29 cellular contexts compared by ENCODE assay signal in the genomic region with DNA sequence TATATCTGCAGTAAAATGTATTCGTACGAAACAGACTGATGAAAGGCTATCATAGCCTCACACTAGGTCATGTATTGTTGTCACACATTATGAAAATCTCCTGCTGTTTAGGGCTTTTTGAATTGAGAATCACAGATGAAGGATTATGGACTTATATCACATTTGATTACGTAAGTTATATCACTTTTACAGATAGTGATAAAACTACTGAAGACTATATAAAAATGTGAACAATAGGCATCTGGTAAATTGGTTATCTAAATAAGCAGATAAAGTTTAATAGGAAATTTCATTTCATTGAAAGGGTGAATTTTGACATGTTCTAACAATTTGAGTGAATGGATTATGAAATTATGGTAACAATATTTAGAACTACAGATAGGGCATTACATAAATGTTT. TPM values are rescaled to one million over a fixed set of nuclear protein-coding genes. Genes with fewer than 3 reads are reported as not detected.
DNase-seq lines count a peak whose midpoint lies in the region; ATAC-seq and TF ChIP-seq lines count a peak whose summit lies in the region.
"Had no signal": no experiment of that assay in that cellular context is flagged by ENCODE, and none has a peak within 500 bp of the region (broad histone marks: within the 10 kb centered on the region; RNA-seq: fewer than 3 reads in every experiment).

No MANE protein-coding gene starts in this region.

- peaks cover 74% of the 10 kb centered on the region for H3K4me1 Mint-ChIP-seq in neural progenitor cell
- H3K4me1 Mint-ChIP-seq in activated T-helper 2 cell treated with anti-CD3 and anti-CD28 coated beads, Interferon-gamma antibody, Interleukin-2, Interleukin-4, amounts not matched to agents 10 μg/mL and 5 μg/mL and 100 μg/mL, durations not matched to agents 14 hours and 24 hours and 36 hours (ENCODE audit: low read depth) = no peaks in the 10 kb centered on the region
- H3K4me1 Mint-ChIP-seq: activated CD8-positive, alpha-beta memory T cell treated with anti-CD3 and anti-CD28 coated beads, Interleukin-2, amount 10 ng/mL, durations not matched to agents 7 days and 5 days had no signal

- peaks cover 75% of the 10 kb centered on the region for H3K79me2 ChIP-seq in neural progenitor cell (ENCODE audit: low read depth)

- WGBS in heart left ventricle, 4 donors = 47 to 66% (median 54%) methylated on average over 3 of the region's 3 CpGs
- 36% methylated on average over 3 of the region's 3 CpGs for WGBS in right cardiac atrium

- no peak for DNase-seq in heart left ventricle
- no peak for DNase-seq in right cardiac atrium
- no peak for DNase-seq in adipocyte (ENCODE audit: low read depth)
- DNase-seq in neural progenitor cell (ENCODE audit: low spot score) = no peak
- DNase-seq in coronary artery (ENCODE audit: low spot score) = no peak
- no peak for DNase-seq in activated CD4-positive, alpha-beta T cell treated with anti-CD3 and anti-CD28 coated beads for 4 hours
- no peak for DNase-seq in activated T-helper 2 cell treated with anti-CD3 and anti-CD28 coated beads, Interferon-gamma antibody, Interleukin-2, Interleukin-4, amounts not matched to agents 10 μg/mL and 5 μg/mL and 100 μg/mL, durations not matched to agents 14 hours and 24 hours and 36 hours (ENCODE audit: low spot score)
- DNase-seq: 8988T; activated CD4-positive, alpha-beta T cell treated with anti-CD3 and anti-CD28 coated beads, Interleukin-2, amount 50 U/mL, for 1 hour; activated CD8-positive, alpha-beta memory T cell treated with anti-CD3 and anti-CD28 coated beads, Interleukin-2, amount 10 ng/mL, durations not matched to agents 7 days and 5 days; activated naive CD4-positive, alpha-beta T cell; activated T-cell treated with anti-CD3 and anti-CD28 coated beads, Interleukin-2, amount 50 U/mL, for 48 hours; body of pancreas; islet precursor cell; left ventricle myocardium superior; naive thymus-derived CD4-positive, alpha-beta T cell; NCI-H1417 treated with DMSO at 0.1 percent for 48 hours; NCI-H2081 treated with DMSO at 0.1 percent for 48 hours; NCI-H345; NCI-H748 treated with DMSO at 0.1 percent for 48 hours; occipital lobe; spleen; stimulated activated CD4-positive, alpha-beta T cell treated with anti-CD3 and anti-CD28 coated beads, Interleukin-2, amount 100 ng/mL, for 48 hours; uterus had no signal

- H3K9me3 Mint-ChIP-seq in neural progenitor cell = no peaks in the 10 kb centered on the region
- no peaks in the 10 kb centered on the region for H3K9me3 Mint-ChIP-seq in activated T-helper 2 cell treated with anti-CD3 and anti-CD28 coated beads, Interferon-gamma antibody, Interleukin-2, Interleukin-4, amounts not matched to agents 10 μg/mL and 5 μg/mL and 100 μg/mL, durations not matched to agents 14 hours and 24 hours and 36 hours
- H3K9me3 Mint-ChIP-seq: mesothelial cell of epicardium, WTC11 had no signal

- H3K27ac ChIP-seq in heart left ventricle (peak overlapping the region in 7 of 12 donors; percentile 3 to 28 (median 9)), right cardiac atrium (ENCODE audit: low read length) (no peak overlapping the region), neural progenitor cell (no peak overlapping the region), coronary artery (no peak overlapping the region)
- H3K27ac ChIP-seq: body of pancreas, spleen had no signal

- H3K9ac ChIP-seq in adipocyte (ENCODE audit: low read length) (peak overlapping the region; percentile 39), neural progenitor cell (no peak overlapping the region)

- no peaks in the 10 kb centered on the region for H4K20me1 ChIP-seq in neural progenitor cell (ENCODE audit: low read depth)

- no peak overlapping the region for H2AFZ ChIP-seq in neural progenitor cell (replicated peaks)

- no peak for TF ChIP-seq POLR2A in heart left ventricle (IDR thresholded peaks at IDR 0.05)

- H3K4me3 ChIP-seq in heart left ventricle (no peak overlapping the region), right cardiac atrium (ENCODE audit: low read length) (no peak overlapping the region), adipocyte (ENCODE audit: low read length) (peak overlapping the region; percentile 3), neural progenitor cell (no peak overlapping the region), coronary artery (no peak overlapping the region)
- H3K4me3 ChIP-seq: body of pancreas, HAP-1, spleen, uterus had no signal

- H3K4me1 ChIP-seq in heart left ventricle (peaks cover 11 to 100% (median 84%) of the 10 kb centered on the region in 12 donors), right cardiac atrium (ENCODE audit: control insufficient read depth, insufficient read depth, low read length) (peaks cover 9% of the 10 kb centered on the region), adipocyte (ENCODE audit: control insufficient read depth, insufficient read depth, low read length) (peaks cover 94% of the 10 kb centered on the region), neural progenitor cell (peaks cover 27% of the 10 kb centered on the region)

- H3K4me2 ChIP-seq in neural progenitor cell = no peak overlapping the region

- H3K27me3 Mint-ChIP-seq in neural progenitor cell (ENCODE audit: insufficient read depth, low read depth) = peaks cover 2% of the 10 kb centered on the region
- H3K27me3 Mint-ChIP-seq in activated T-helper 2 cell treated with anti-CD3 and anti-CD28 coated beads, Interferon-gamma antibody, Interleukin-2, Interleukin-4, amounts not matched to agents 10 μg/mL and 5 μg/mL and 100 μg/mL, durations not matched to agents 14 hours and 24 hours and 36 hours (ENCODE audit: low read depth) = peaks cover 54% of the 10 kb centered on the region
- H3K27me3 Mint-ChIP-seq: B cell had no signal

- TF ChIP-seq CTCF in heart left ventricle (IDR thresholded peaks at IDR 0.05) = no peak
- TF ChIP-seq CTCF in neural progenitor cell (IDR thresholded peaks at IDR 0.05) = no peak
- no peak for TF ChIP-seq CTCF in coronary artery (IDR thresholded peaks at IDR 0.05)

- intact Hi-C loops in heart left ventricle (cut with DNase I) (loop anchor here in 2 of 10 donors (5.0 to 10.0 kb wide), 2 partner anchors 59 to 1422 kb away; no protein-coding TSS in a partner anchor), right cardiac atrium (cut with DNase I) (loop anchor here in 1 of 4 donors (10.0 kb wide), 1 partner anchor 52 kb away; no protein-coding TSS in a partner anchor)
- intact Hi-C loops in activated T-helper 2 cell treated with anti-CD3 and anti-CD28 coated beads, Interferon-gamma antibody, Interleukin-2, Interleukin-4, amounts not matched to agents 10 μg/mL and 5 μg/mL and 100 μg/mL, durations not matched to agents 14 hours and 24 hours and 36 hours (cut with micrococcal nuclease) = no loop called here

- peak overlapping the region; percentile 52 for H3K27ac Mint-ChIP-seq in neural progenitor cell
- H3K27ac Mint-ChIP-seq in activated T-helper 2 cell treated with anti-CD3 and anti-CD28 coated beads, Interferon-gamma antibody, Interleukin-2, Interleukin-4, amounts not matched to agents 10 μg/mL and 5 μg/mL and 100 μg/mL, durations not matched to agents 14 hours and 24 hours and 36 hours = no peak overlapping the region
- H3K27ac Mint-ChIP-seq: activated CD8-positive, alpha-beta memory T cell treated with anti-CD3 and anti-CD28 coated beads, Interleukin-2, amount 10 ng/mL, durations not matched to agents 7 days and 5 days; mesothelial cell of epicardium; naive thymus-derived CD4-positive, alpha-beta T cell had no signal

- ATAC-seq in heart left ventricle (no peak), right cardiac atrium (no peak), GM21423 (IDR thresholded peaks at IDR 0.05; ENCODE audit: unreplicated experiment) (no peak)
- ATAC-seq: activated CD8-positive, alpha-beta memory T cell treated with anti-CD3 and anti-CD28 coated beads, Interleukin-2, amount 10 ng/mL, durations not matched to agents 7 days and 5 days; body of pancreas; naive thymus-derived CD4-positive, alpha-beta T cell; WTC11 had no signal

- H3K4me3 Mint-ChIP-seq in neural progenitor cell = no peak overlapping the region
- H3K4me3 Mint-ChIP-seq in activated T-helper 2 cell treated with anti-CD3 and anti-CD28 coated beads, Interferon-gamma antibody, Interleukin-2, Interleukin-4, amounts not matched to agents 10 μg/mL and 5 μg/mL and 100 μg/mL, durations not matched to agents 14 hours and 24 hours and 36 hours (ENCODE audit: low read depth) = no peak overlapping the region
- H3K4me3 Mint-ChIP-seq: activated CD8-positive, alpha-beta memory T cell treated with anti-CD3 and anti-CD28 coated beads, Interleukin-2, amount 10 ng/mL, durations not matched to agents 7 days and 5 days; B cell; mesothelial cell of epicardium; naive thymus-derived CD4-positive, alpha-beta T cell; WTC11 had no signal

- no peaks in the 10 kb centered on the region for H3K36me3 ChIP-seq in heart left ventricle
- H3K36me3 ChIP-seq in adipocyte (ENCODE audit: control insufficient read depth, insufficient read depth, low read length, severe bottlenecking) = peaks cover 1% of the 10 kb centered on the region
- no peaks in the 10 kb centered on the region for H3K36me3 ChIP-seq in neural progenitor cell
- H3K36me3 ChIP-seq: HAP-1, spleen, uterus had no signal

- H3K27me3 ChIP-seq in heart left ventricle = no peaks in the 10 kb centered on the region
- no peaks in the 10 kb centered on the region for H3K27me3 ChIP-seq in right cardiac atrium (ENCODE audit: control insufficient read depth, insufficient read depth)
- no peaks in the 10 kb centered on the region for H3K27me3 ChIP-seq in adipocyte (replicated peaks; ENCODE audit: control insufficient read depth, insufficient read depth, low read length)
- H3K27me3 ChIP-seq in neural progenitor cell = no peaks in the 10 kb centered on the region
- H3K27me3 ChIP-seq: body of pancreas, uterus had no signal

- H3K9me3 ChIP-seq in heart left ventricle (no peaks in the 10 kb centered on the region), right cardiac atrium (ENCODE audit: control insufficient read depth, low read length) (no peaks in the 10 kb centered on the region), adipocyte (ENCODE audit: control insufficient read depth, low read length) (no peaks in the 10 kb centered on the region), neural progenitor cell (ENCODE audit: low read depth) (no peaks in the 10 kb centered on the region)
- H3K9me3 ChIP-seq: body of pancreas, HAP-1, spleen, uterus had no signal

- H3F3A ChIP-seq in neural progenitor cell (ENCODE audit: low read depth) = no peaks in the 10 kb centered on the region

- H3K36me3 Mint-ChIP-seq in neural progenitor cell = peaks cover 4% of the 10 kb centered on the region
- no peaks in the 10 kb centered on the region for H3K36me3 Mint-ChIP-seq in activated T-helper 2 cell treated with anti-CD3 and anti-CD28 coated beads, Interferon-gamma antibody, Interleukin-2, Interleukin-4, amounts not matched to agents 10 μg/mL and 5 μg/mL and 100 μg/mL, durations not matched to agents 14 hours and 24 hours and 36 hours (ENCODE audit: low read depth)
- H3K36me3 Mint-ChIP-seq: activated CD8-positive, alpha-beta memory T cell treated with anti-CD3 and anti-CD28 coated beads, Interleukin-2, amount 10 ng/mL, durations not matched to agents 7 days and 5 days; mesothelial cell of epicardium; naive thymus-derived CD4-positive, alpha-beta T cell; WTC11 had no signal

RNA-seq across cellular contexts. Expression of gene LAMC1, which starts 20.0 kb away (rescaled TPM):
- total RNA-seq in heart left ventricle = 100 to 1,000 TPM in 7 of 9 donors, 10 to 100 TPM in 2; 78.6 to 226 (median 122) TPM
- polyA plus RNA-seq in heart left ventricle = 100 to 1,000 TPM in 1 of 2 donors, 10 to 100 TPM in 1; 22.9 to 108 TPM
- 100 to 1,000 TPM in 2 of 4 donors, 10 to 100 TPM in 2; 87.1 to 130 (median 112) TPM for total RNA-seq in right cardiac atrium
- polyA plus RNA-seq in right cardiac atrium = 40.3 TPM
- total RNA-seq in neural progenitor cell (ENCODE audit: low replicate concordance) = 72.8 and 90.2 TPM in 2 replicates
- total RNA-seq in activated T-helper 2 cell treated with anti-CD3 and anti-CD28 coated beads, Interferon-gamma antibody, Interleukin-2, Interleukin-4, amounts not matched to agents 10 μg/mL and 5 μg/mL and 100 μg/mL, durations not matched to agents 14 hours and 24 hours and 36 hours = 0.05 and 0.39 TPM in 2 replicates
- polyA plus RNA-seq: naive thymus-derived CD4-positive, alpha-beta T cell had no signal

Comparison
In these comparisons a context has a peak if more than half of its experiments do, and no peak if none do; other contexts are left out.
1. H3K27ac ChIP-seq: peak in heart left ventricle (7 of 12); none in right cardiac atrium (single experiment), neural progenitor cell (single experiment) and coronary artery (0 of 2).
2. RNA of gene LAMC1, which starts 20.0 kb away (total RNA-seq): 87.1 to 130 TPM in right cardiac atrium, 78.6 to 226 TPM in heart left ventricle and 72.8 to 90.2 TPM in neural progenitor cell; 0.05 to 0.39 TPM in activated T-helper 2 cell treated with anti-CD3 and anti-CD28 coated beads, Interferon-gamma antibody, Interleukin-2, Interleukin-4, amounts not matched to agents 10 μg/mL and 5 μg/mL and 100 μg/mL, durations not matched to agents 14 hours and 24 hours and 36 hours; every median in the first group is over 10 times any median in the second.